ENCODE assay signal across 8 cellular contexts in genomic region chr18:36298113-36298701, GRCh38. TPM values are rescaled to one million over a fixed set of nuclear protein-coding genes. Genes with fewer than 3 reads are reported as not detected.
DNase-seq lines count a peak whose midpoint lies in the region; ATAC-seq and TF ChIP-seq lines count a peak whose summit lies in the region.

No MANE protein-coding gene starts in this region.

- no peaks in the 10 kb centered on the region for H3K4me1 ChIP-seq in right cardiac atrium (ENCODE audit: control insufficient read depth, insufficient read depth, low read length)

- H3K27me3 ChIP-seq in GM06990 (replicated peaks; ENCODE audit: control insufficient read depth, insufficient read depth, low read length) = no peaks in the 10 kb centered on the region
- no peaks in the 10 kb centered on the region for H3K27me3 ChIP-seq in right cardiac atrium (ENCODE audit: control insufficient read depth, insufficient read depth)

- DNase-seq in GM06990 (ENCODE audit: extremely low read depth, insufficient read length) = peak; percentile 61
- peak; percentile 19 for DNase-seq in SW480 (ENCODE audit: low spot score)
- DNase-seq in right cardiac atrium = peak in 2 of 3 donors; percentile 54 to 58
- DNase-seq in effector CD4-positive, alpha-beta T cell = no peak
- DNase-seq in COLO829 (ENCODE audit: low spot score) = no peak

- ATAC-seq in HG02588 (IDR thresholded peaks at IDR 0.05; ENCODE audit: unreplicated experiment) (peak; percentile 25), right cardiac atrium (peak; percentile 5 to 29)
- no peak for ATAC-seq in activated CD4-positive, CD25-positive, alpha-beta regulatory T cell treated with anti-CD3 and anti-CD28 coated beads, Interleukin-2, amount 50 U/mL, for 24 hours

- H3K9me3 ChIP-seq in right cardiac atrium (ENCODE audit: control insufficient read depth, low read length) = no peaks in the 10 kb centered on the region

- H3K4me3 ChIP-seq in GM06990 (replicated peaks; ENCODE audit: low read depth, low read length) (peak overlapping the region; percentile 75), right cardiac atrium (ENCODE audit: low read length) (peak overlapping the region; percentile 54), skin epidermis (peak overlapping the region; percentile 37 to 57 (median 50))

- intact Hi-C loops in right cardiac atrium (cut with DNase I) = loop anchor here in 3 of 4 donors (5.0 to 10.0 kb wide), 3 partner anchors 167 to 277 kb away; no protein-coding TSS in a partner anchor

- WGBS in right cardiac atrium = 2% methylated on average over 67 of the region's 67 CpGs

- no peaks in the 10 kb centered on the region for H3K36me3 ChIP-seq in GM06990 (ENCODE audit: control insufficient read depth, insufficient read depth, low read length)

- TF ChIP-seq CTCF in GM06990 (IDR thresholded peaks at IDR 0.05; ENCODE audit: insufficient read depth, low read length, poor library complexity, severe bottlenecking) = no peak

- peak overlapping the region; percentile 42 for H3K27ac ChIP-seq in right cardiac atrium (ENCODE audit: low read length)
- H3K27ac ChIP-seq in skin epidermis = peak overlapping the region in 11 of 21 experiments; percentile 32 to 71 (median 55)

RNA-seq across cellular contexts. Expression of gene FHOD3, which starts 0.7 kb away (rescaled TPM):
- total RNA-seq in right cardiac atrium = 100 to 1,000 TPM; 118 to 157 (median 142) TPM
- polyA plus RNA-seq in right cardiac atrium = 118 TPM

Comparison
In these comparisons a context has a peak if more than half of its experiments do, and no peak if none do; other contexts are left out.
1. DNase-seq: peak in GM06990 (single experiment), SW480 (single experiment) and right cardiac atrium (2 of 3); none in effector CD4-positive, alpha-beta T cell (single experiment) and COLO829 (single experiment).
2. ATAC-seq: peak in HG02588 (single experiment) and right cardiac atrium (2 of 2); none in activated CD4-positive, CD25-positive, alpha-beta regulatory T cell treated with anti-CD3 and anti-CD28 coated beads, Interleukin-2, amount 50 U/mL, for 24 hours (0 of 2).
3. Peak in every context shown above with its lines, with median percentiles within 50 percentile points of each other: H3K4me3 ChIP-seq.